In genomic region chr2:157936464-157936863, GRCh38 we compare ENCODE assay signal across 26 cellular contexts.
DNase-seq lines count a peak whose midpoint lies in the region; ATAC-seq and TF ChIP-seq lines count a peak whose summit lies in the region.
"Had no signal": no experiment of that assay in that cellular context is flagged by ENCODE, and none has a peak within 500 bp of the region (broad histone marks: within the 10 kb centered on the region; RNA-seq: fewer than 3 reads in every experiment).

No MANE protein-coding gene starts in this region.

- dilution Hi-C loops in mammary epithelial cell (cut with HindIII; ENCODE audit: low sequenced_read_pairs) = no loop called here

- CTCF ChIA-PET in PC-3 (lab: Charles Lee) = no interaction called here
- CTCF ChIA-PET in mammary epithelial cell (lab: Charles Lee; ENCODE audit: low non-redundant PET) = no interaction called here

- in situ Hi-C loops in mammary epithelial cell (cut with MboI; ENCODE audit: low sequenced_read_pairs in 2 of 2) = no loop called here

- ATAC-seq in PC-3 (peak; percentile 87), GM18502 (IDR thresholded peaks at IDR 0.05; ENCODE audit: poor library complexity, unreplicated experiment) (no peak), HG03139 (IDR thresholded peaks at IDR 0.05; ENCODE audit: unreplicated experiment) (no peak)
- ATAC-seq in stimulated activated memory B cell treated with anti-CD40 and anti-IgM and Interleukin-4, amounts not matched to agents 10 μg/mL and 1 μg/mL and 100 μg/mL, for 72 hours = no peak

- H3K9me2 ChIP-seq in PC-3 (replicated peaks; ENCODE audit: low read length) = no peaks in the 10 kb centered on the region
- H3K9me2 ChIP-seq: SK-N-SH had no signal

- H2AFZ ChIP-seq in PC-3 (ENCODE audit: low read length) (no peak overlapping the region), mammary epithelial cell (ENCODE audit: low read depth, low read length) (no peak overlapping the region)

- H3F3A ChIP-seq in PC-3 (ENCODE audit: low read length, unreplicated experiment) = no peaks in the 10 kb centered on the region

- TF ChIP-seq CTCF in PC-3 (conservative IDR thresholded peaks at IDR 0.05; ENCODE audit: low read depth, low read length) (no peak), mammary epithelial cell (conservative IDR thresholded peaks at IDR 0.05 in 1 of 2, IDR thresholded peaks at IDR 0.05 in 1 of 2; ENCODE audit: extremely low read depth in 1 of 2, insufficient read depth in 1 of 2, low read depth in 1 of 2, low read length in 2 of 2) (no peak), stomach (IDR thresholded peaks at IDR 0.05) (no peak)

- 86% methylated on average over 1 of the region's 1 CpG for WGBS in mammary epithelial cell (ENCODE audit: low coverage, missing lambda C conversion rate)
- 92 to 100% (median 94%) methylated on average over 1 of the region's 1 CpG for WGBS in stomach, 5 donors

- H3K9ac ChIP-seq in PC-3 (ENCODE audit: low read length) = no peak overlapping the region
- H3K9ac ChIP-seq in mammary epithelial cell (ENCODE audit: insufficient read depth, low read length) = no peak overlapping the region
- H3K9ac ChIP-seq: BLaER1 treated with 17β-estradiol and CSF1 and Interleukin-3, amounts not matched to agents 10 nM and 100 nM; KMS-11; SK-N-SH had no signal

- intact Hi-C loops in PC-3 (cut with micrococcal nuclease) (no loop called here), mammary epithelial cell (cut with micrococcal nuclease) (no loop called here), stomach (cut with DNase I; ENCODE audit: low total_unique reads) (no loop called here)

- H3K4me3 Mint-ChIP-seq in stimulated activated memory B cell treated with anti-CD40 and anti-IgM and Interleukin-4, amounts not matched to agents 10 μg/mL and 1 μg/mL and 100 μg/mL, for 72 hours = no peak overlapping the region
- H3K4me3 Mint-ChIP-seq: H9, HFFc6 had no signal

- peak; percentile 4 for DNase-seq in EL
- DNase-seq in PC-3 = peak; percentile 81
- peak; percentile 29 for DNase-seq in mammary epithelial cell
- DNase-seq in kidney glomerular epithelial cell (lab: John Stamatoyannopoulos, UW) = peak; percentile 25
- no peak for DNase-seq in stomach
- DNase-seq: 8988T; DND-41; H9; HFFc6; IMR-90; MV-4-11; NCI-H1105 treated with DMSO at 0.1 percent for 48 hours; NCI-H2081; NCI-H2171; NCI-H345; NCI-H524; NCI-H774; NK-92 treated with Interleukin-12 subunit alpha and Interleukin-12 subunit beta, amount 100 ng/mL, for 24 hours; SIG-M5; SK-N-SH had no signal

- no peak for TF ChIP-seq POLR2A in stomach (IDR thresholded peaks at IDR 0.05)

- peaks cover 15% of the 10 kb centered on the region for H3K27me3 Mint-ChIP-seq in stimulated activated memory B cell treated with anti-CD40 and anti-IgM and Interleukin-4, amounts not matched to agents 10 μg/mL and 1 μg/mL and 100 μg/mL, for 72 hours

- TF ChIP-seq EP300 in stomach (IDR thresholded peaks at IDR 0.05) = no peak

- H3K36me3 Mint-ChIP-seq in stimulated activated memory B cell treated with anti-CD40 and anti-IgM and Interleukin-4, amounts not matched to agents 10 μg/mL and 1 μg/mL and 100 μg/mL, for 72 hours = no peaks in the 10 kb centered on the region
- H3K36me3 Mint-ChIP-seq: CD4-positive, alpha-beta memory T cell had no signal

- POLR2A ChIA-PET in PC-3 (lab: Charles Lee; ENCODE audit: unreplicated experiment) = no interaction called here

- H3K9me3 Mint-ChIP-seq in stimulated activated memory B cell treated with anti-CD40 and anti-IgM and Interleukin-4, amounts not matched to agents 10 μg/mL and 1 μg/mL and 100 μg/mL, for 72 hours = no peaks in the 10 kb centered on the region
- H3K9me3 Mint-ChIP-seq: CD4-positive, alpha-beta memory T cell; H9; HFFc6 had no signal

- BruUV-seq in PC-3 (replicated peaks; lab: Mats Ljungman, UMichigan) (no TSS peak), mammary epithelial cell (replicated peaks; lab: Mats Ljungman, UMichigan) (no TSS peak)

- H3K4me2 ChIP-seq in PC-3 (ENCODE audit: low read length) (0 out of 2 replicates have a peak overlapping the region, but pooled peaks have one; percentile 2), mammary epithelial cell (ENCODE audit: insufficient read depth, low read depth, low read length) (no peak overlapping the region)
- H3K4me2 ChIP-seq: BLaER1 treated with 17β-estradiol and CSF1 and Interleukin-3, amounts not matched to agents 10 nM and 100 nM; KMS-11; SK-N-SH had no signal

- H3K9me3 ChIP-seq in PC-3 (ENCODE audit: low read length) = no peaks in the 10 kb centered on the region
- no peaks in the 10 kb centered on the region for H3K9me3 ChIP-seq in mammary epithelial cell (replicated peaks; ENCODE audit: insufficient read depth, low read length)
- no peaks in the 10 kb centered on the region for H3K9me3 ChIP-seq in stomach
- H3K9me3 ChIP-seq: BLaER1 treated with 17β-estradiol and CSF1 and Interleukin-3, amounts not matched to agents 10 nM and 100 nM; SK-N-SH had no signal

- no peaks in the 10 kb centered on the region for H3K79me2 ChIP-seq in PC-3 (ENCODE audit: low read length)
- H3K79me2 ChIP-seq in mammary epithelial cell (ENCODE audit: insufficient read depth, low read length) = no peaks in the 10 kb centered on the region

- H3K4me3 ChIP-seq in PC-3 (ENCODE audit: low read length) = no peak overlapping the region
- no peak overlapping the region for H3K4me3 ChIP-seq in mammary epithelial cell (replicated peaks in 1 of 3; ENCODE audit: insufficient read depth in 1 of 3, low read depth in 2 of 3, low read length in 3 of 3)
- no peak overlapping the region for H3K4me3 ChIP-seq in stomach
- H3K4me3 ChIP-seq: BLaER1 treated with 17β-estradiol and CSF1 and Interleukin-3, amounts not matched to agents 10 nM and 100 nM had no signal

- no peak overlapping the region for H3K27ac Mint-ChIP-seq in stimulated activated memory B cell treated with anti-CD40 and anti-IgM and Interleukin-4, amounts not matched to agents 10 μg/mL and 1 μg/mL and 100 μg/mL, for 72 hours
- H3K27ac Mint-ChIP-seq: CD4-positive, alpha-beta memory T cell; H9; HFFc6 had no signal

- H3K27me3 ChIP-seq in PC-3 (ENCODE audit: low read length) (no peaks in the 10 kb centered on the region), mammary epithelial cell (ENCODE audit: insufficient read depth, low read length) (no peaks in the 10 kb centered on the region), stomach (peaks cover 0 to 4% (median 0%) of the 10 kb centered on the region in 3 donors)
- H3K27me3 ChIP-seq: BLaER1 treated with 17β-estradiol and CSF1 and Interleukin-3, amounts not matched to agents 10 nM and 100 nM had no signal

- no peaks in the 10 kb centered on the region for H3K36me3 ChIP-seq in PC-3 (ENCODE audit: low read depth, low read length)
- no peaks in the 10 kb centered on the region for H3K36me3 ChIP-seq in mammary epithelial cell (ENCODE audit: insufficient read depth, low read length)
- no peaks in the 10 kb centered on the region for H3K36me3 ChIP-seq in stomach
- H3K36me3 ChIP-seq: BLaER1 treated with 17β-estradiol and CSF1 and Interleukin-3, amounts not matched to agents 10 nM and 100 nM had no signal

- H3K27ac ChIP-seq in PC-3 (ENCODE audit: low read length) (peak overlapping the region; percentile 33), mammary epithelial cell (ENCODE audit: insufficient read depth, low read depth, low read length) (no peak overlapping the region), stomach (no peak overlapping the region)
- H3K27ac ChIP-seq: BLaER1 treated with 17β-estradiol and CSF1 and Interleukin-3, amounts not matched to agents 10 nM and 100 nM; KMS-11 had no signal

- H3K4me1 ChIP-seq in PC-3 (ENCODE audit: insufficient read depth, low read length) (peaks cover 22% of the 10 kb centered on the region), mammary epithelial cell (ENCODE audit: insufficient read depth, low read length) (peaks cover 4% of the 10 kb centered on the region), stomach (peaks cover 0 to 5% (median under 1%) of the 10 kb centered on the region in 4 donors)
- H3K4me1 ChIP-seq: BLaER1 treated with 17β-estradiol and CSF1 and Interleukin-3, amounts not matched to agents 10 nM and 100 nM had no signal

- H3K4me1 Mint-ChIP-seq in stimulated activated memory B cell treated with anti-CD40 and anti-IgM and Interleukin-4, amounts not matched to agents 10 μg/mL and 1 μg/mL and 100 μg/mL, for 72 hours = no peaks in the 10 kb centered on the region

- H4K20me1 ChIP-seq in PC-3 (ENCODE audit: low read length) (no peaks in the 10 kb centered on the region), mammary epithelial cell (ENCODE audit: insufficient read depth, low read length) (no peaks in the 10 kb centered on the region)
- H4K20me1 ChIP-seq: BLaER1 treated with 17β-estradiol and CSF1 and Interleukin-3, amounts not matched to agents 10 nM and 100 nM had no signal
